In the genomic region with DNA sequence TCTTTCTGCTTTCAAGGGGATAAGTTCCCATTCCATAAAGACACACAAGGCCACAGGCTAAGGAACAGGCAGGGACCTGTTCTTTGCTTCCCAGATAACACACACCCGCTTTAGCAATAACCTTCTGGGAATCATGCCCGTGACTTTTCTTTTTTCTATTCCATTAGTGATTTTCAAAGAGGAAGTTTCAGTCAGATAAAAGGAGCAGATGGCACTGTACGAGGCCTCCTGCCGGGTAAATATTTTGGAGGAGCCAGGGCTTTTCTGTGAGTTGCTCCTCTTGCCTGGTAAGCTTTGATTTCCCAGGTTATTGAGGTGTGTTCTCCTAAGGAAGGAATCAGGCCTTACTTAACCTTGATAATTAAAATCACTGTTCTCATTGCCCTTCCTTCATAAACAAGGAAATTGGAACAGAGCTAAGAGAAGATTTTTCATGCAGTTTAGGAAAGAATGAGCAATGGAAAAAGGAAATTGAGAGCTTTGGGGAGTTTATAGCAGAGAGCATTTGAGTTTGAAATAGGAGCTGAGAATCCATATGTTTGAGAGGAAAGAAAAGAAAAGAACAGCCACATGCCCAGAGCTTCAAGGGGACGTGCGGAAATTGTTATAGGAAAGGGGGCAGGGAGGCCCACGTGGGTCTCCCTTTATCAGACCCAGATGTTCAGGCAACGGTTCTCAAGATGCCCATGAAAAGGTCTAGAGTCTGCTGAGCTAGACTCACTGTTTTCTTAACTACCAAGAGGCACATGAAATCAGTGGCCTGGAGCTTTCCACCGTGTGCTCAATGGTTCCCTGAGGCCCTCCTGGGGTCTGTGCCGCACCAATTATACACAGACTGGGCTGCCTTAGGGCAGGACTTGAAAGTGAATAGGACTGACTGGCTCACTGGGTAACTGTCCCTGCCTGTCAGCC, we compare ENCODE assay signal across 10 cellular contexts. TPM values are rescaled to one million over a fixed set of nuclear protein-coding genes. Genes with fewer than 3 reads are reported as not detected.
DNase-seq lines count a peak whose midpoint lies in the region; ATAC-seq and TF ChIP-seq lines count a peak whose summit lies in the region.
"Had no signal": no experiment of that assay in that cellular context is flagged by ENCODE, and none has a peak within 500 bp of the region (broad histone marks: within the 10 kb centered on the region; RNA-seq: fewer than 3 reads in every experiment).

No MANE protein-coding gene starts in this region.

- H3K4me3 Mint-ChIP-seq in T-helper 17 cell = no peak overlapping the region
- H3K4me3 Mint-ChIP-seq in activated T-helper 1 cell treated with anti-CD3 and anti-CD28 coated beads, Interleukin-12 subunit alpha, Interleukin-12 subunit beta, Interleukin-2, Interleukin-4 antibody, amounts not matched to agents 30 ng/mL and 10 ng/mL and 1 ng/mL, durations not matched to agents 14 hours and 24 hours and 36 hours = no peak overlapping the region
- H3K4me3 Mint-ChIP-seq: naive thymus-derived CD4-positive, alpha-beta T cell had no signal

- no peaks in the 10 kb centered on the region for H3K36me3 Mint-ChIP-seq in T-helper 17 cell (ENCODE audit: low read depth)
- H3K36me3 Mint-ChIP-seq in activated T-helper 1 cell treated with anti-CD3 and anti-CD28 coated beads, Interleukin-12 subunit alpha, Interleukin-12 subunit beta, Interleukin-2, Interleukin-4 antibody, amounts not matched to agents 30 ng/mL and 10 ng/mL and 1 ng/mL, durations not matched to agents 14 hours and 24 hours and 36 hours (ENCODE audit: low read depth) = no peaks in the 10 kb centered on the region

- H3K4me1 Mint-ChIP-seq in T-helper 17 cell = peaks cover 16% of the 10 kb centered on the region
- H3K4me1 Mint-ChIP-seq in activated T-helper 1 cell treated with anti-CD3 and anti-CD28 coated beads, Interleukin-12 subunit alpha, Interleukin-12 subunit beta, Interleukin-2, Interleukin-4 antibody, amounts not matched to agents 30 ng/mL and 10 ng/mL and 1 ng/mL, durations not matched to agents 14 hours and 24 hours and 36 hours (ENCODE audit: low read depth) = peaks cover 14% of the 10 kb centered on the region

- H3K4me3 ChIP-seq in foreskin fibroblast (ENCODE audit: low read depth in 1 of 2, low read length in 2 of 2) = peak overlapping the region in 1 of 2 donors; percentile 21
- H3K4me3 ChIP-seq in prostate gland = no peak overlapping the region

- ATAC-seq in T-helper 17 cell = no peak
- no peak for ATAC-seq in HG02678 (IDR thresholded peaks at IDR 0.05; ENCODE audit: unreplicated experiment)
- ATAC-seq: naive thymus-derived CD4-positive, alpha-beta T cell had no signal

- no peaks in the 10 kb centered on the region for H3K27me3 Mint-ChIP-seq in T-helper 17 cell
- peaks cover 1% of the 10 kb centered on the region for H3K27me3 Mint-ChIP-seq in activated T-helper 1 cell treated with anti-CD3 and anti-CD28 coated beads, Interleukin-12 subunit alpha, Interleukin-12 subunit beta, Interleukin-2, Interleukin-4 antibody, amounts not matched to agents 30 ng/mL and 10 ng/mL and 1 ng/mL, durations not matched to agents 14 hours and 24 hours and 36 hours (ENCODE audit: insufficient read depth)

- no peaks in the 10 kb centered on the region for H3K36me3 ChIP-seq in prostate gland

- peaks cover 9% of the 10 kb centered on the region for H3K4me1 ChIP-seq in prostate gland (replicated peaks)

- H3K27ac ChIP-seq in prostate gland = peak overlapping the region; percentile 77 to 79

- TF ChIP-seq CTCF in foreskin fibroblast (IDR thresholded peaks at IDR 0.05; ENCODE audit: low read depth, low read length) (no peak), prostate gland (IDR thresholded peaks at IDR 0.05) (no peak)

- intact Hi-C loops in prostate gland (cut with DNase I) = no loop called here
- intact Hi-C loops in activated T-helper 1 cell treated with anti-CD3 and anti-CD28 coated beads, Interleukin-12 subunit alpha, Interleukin-12 subunit beta, Interleukin-2, Interleukin-4 antibody, amounts not matched to agents 30 ng/mL and 10 ng/mL and 1 ng/mL, durations not matched to agents 14 hours and 24 hours and 36 hours (cut with micrococcal nuclease) = no loop called here

- H3K27me3 ChIP-seq in prostate gland (replicated peaks; ENCODE audit: insufficient read depth) = no peaks in the 10 kb centered on the region

- no peak for TF ChIP-seq POLR2A in prostate gland (IDR thresholded peaks at IDR 0.05)

- H3K9me3 Mint-ChIP-seq in activated T-helper 1 cell treated with anti-CD3 and anti-CD28 coated beads, Interleukin-12 subunit alpha, Interleukin-12 subunit beta, Interleukin-2, Interleukin-4 antibody, amounts not matched to agents 30 ng/mL and 10 ng/mL and 1 ng/mL, durations not matched to agents 14 hours and 24 hours and 36 hours = no peaks in the 10 kb centered on the region
- H3K9me3 Mint-ChIP-seq: naive thymus-derived CD4-positive, alpha-beta T cell had no signal

- H3K9me3 ChIP-seq in T-helper 17 cell (ENCODE audit: control insufficient read depth, low read length, poor library complexity, severe bottlenecking) (no peaks in the 10 kb centered on the region), prostate gland (no peaks in the 10 kb centered on the region)

- H3K27ac Mint-ChIP-seq in T-helper 17 cell = peak overlapping the region; percentile 34
- H3K27ac Mint-ChIP-seq in activated T-helper 1 cell treated with anti-CD3 and anti-CD28 coated beads, Interleukin-12 subunit alpha, Interleukin-12 subunit beta, Interleukin-2, Interleukin-4 antibody, amounts not matched to agents 30 ng/mL and 10 ng/mL and 1 ng/mL, durations not matched to agents 14 hours and 24 hours and 36 hours = no peak overlapping the region
- H3K27ac Mint-ChIP-seq: naive thymus-derived CD4-positive, alpha-beta T cell had no signal

- WGBS in prostate gland = 33% methylated on average over 10 of the region's 10 CpGs

- DNase-seq in EH (ENCODE audit: low read depth) = peak; percentile 76
- DNase-seq in T-helper 17 cell = no peak
- DNase-seq in foreskin fibroblast = peak; percentile 86 to 93
- peak; percentile 74 for DNase-seq in prostate gland (ENCODE audit: low spot score)
- DNase-seq in T-helper 1 cell = no peak
- no peak for DNase-seq in activated T-helper 1 cell treated with anti-CD3 and anti-CD28 coated beads, Interleukin-12 subunit alpha, Interleukin-12 subunit beta, Interleukin-2, Interleukin-4 antibody, amounts not matched to agents 30 ng/mL and 10 ng/mL and 1 ng/mL, durations not matched to agents 14 hours and 24 hours and 36 hours (ENCODE audit: low spot score)
- DNase-seq in activated CD4-positive, alpha-beta T cell treated with anti-CD3 and anti-CD28 coated beads for 1 hour = no peak
- DNase-seq: activated gamma-delta T cell treated with Interleukin-2 at 50 U/mL for 16 hours; naive thymus-derived CD4-positive, alpha-beta T cell had no signal

RNA-seq across cellular contexts. Expression of a gene that starts 31.0 kb away (rescaled TPM):
- total RNA-seq in T-helper 17 cell (10 to 100 TPM; 32.4 to 33.3 TPM), prostate gland (10 to 100 TPM; 56.3 to 62.6 TPM)
- 17.0 and 18.3 TPM in 2 replicates for total RNA-seq in activated T-helper 1 cell treated with anti-CD3 and anti-CD28 coated beads, Interleukin-12 subunit alpha, Interleukin-12 subunit beta, Interleukin-2, Interleukin-4 antibody, amounts not matched to agents 30 ng/mL and 10 ng/mL and 1 ng/mL, durations not matched to agents 14 hours and 24 hours and 36 hours

RNA-seq across cellular contexts. Expression of a gene that starts 33.1 kb away (rescaled TPM):
- total RNA-seq in T-helper 17 cell = under 1 TPM in 1 of 2 donors, not detected in 1; 0.31 TPM
- 10 to 100 TPM in 1 of 2 donors, 1 to 10 TPM in 1; 4.3 to 26.7 TPM for total RNA-seq in prostate gland
- 0.24 and 1.1 TPM in 2 replicates for total RNA-seq in activated T-helper 1 cell treated with anti-CD3 and anti-CD28 coated beads, Interleukin-12 subunit alpha, Interleukin-12 subunit beta, Interleukin-2, Interleukin-4 antibody, amounts not matched to agents 30 ng/mL and 10 ng/mL and 1 ng/mL, durations not matched to agents 14 hours and 24 hours and 36 hours

Comparison
In these comparisons a context has a peak if more than half of its experiments do, and no peak if none do; other contexts are left out.
1. DNase-seq: peak in EH (single experiment), foreskin fibroblast (2 of 2) and prostate gland (single experiment); none in T-helper 17 cell (0 of 3), T-helper 1 cell (0 of 5), activated T-helper 1 cell treated with anti-CD3 and anti-CD28 coated beads, Interleukin-12 subunit alpha, Interleukin-12 subunit beta, Interleukin-2, Interleukin-4 antibody, amounts not matched to agents 30 ng/mL and 10 ng/mL and 1 ng/mL, durations not matched to agents 14 hours and 24 hours and 36 hours (single experiment) and activated CD4-positive, alpha-beta T cell treated with anti-CD3 and anti-CD28 coated beads for 1 hour (single experiment).